8 cellular contexts compared by ENCODE assay signal in genomic region chr6:87700729-87701675, GRCh38. TPM values are rescaled to one million over a fixed set of nuclear protein-coding genes. Genes with fewer than 3 reads are reported as not detected.
DNase-seq lines count a peak whose midpoint lies in the region; ATAC-seq lines count a peak whose summit lies in the region.

No MANE protein-coding gene starts in this region.

- no peaks in the 10 kb centered on the region for H3K9me3 ChIP-seq in muscle layer of colon (ENCODE audit: low read length)

- DNase-seq in G401 (ENCODE audit: low spot score): peak; percentile 43
- DNase-seq in NCI-H446 treated with DMSO at 0.1 percent for 48 hours (lab: John Stamatoyannopoulos, UW): peak; percentile 31
- DNase-seq in activated CD4-positive, alpha-beta T cell treated with anti-CD3 and anti-CD28 coated beads, Interleukin-2, amount 50 U/mL, for 4 hours: peak; percentile 20 to 24
- peak; percentile 37 for DNase-seq in epithelial cell of prostate (ENCODE audit: low read depth, low spot score)

- H3K27ac ChIP-seq in epithelial cell of prostate (peak overlapping the region; percentile 96), muscle layer of colon (ENCODE audit: low read depth, low read length) (peak overlapping the region; percentile 96), temporal lobe (ENCODE audit: low read depth, low read length) (peak overlapping the region; percentile 96)

- peaks cover 23% of the 10 kb centered on the region for H3K4me1 ChIP-seq in muscle layer of colon (ENCODE audit: insufficient read depth, low read length)

- no peaks in the 10 kb centered on the region for H3K36me3 ChIP-seq in muscle layer of colon (ENCODE audit: insufficient read depth, low read length)

- peak overlapping the region; percentile 98 for H3K9ac ChIP-seq in muscle layer of colon (ENCODE audit: low read length)

- peak overlapping the region; percentile 93 to 97 for H3K4me3 ChIP-seq in muscle layer of colon (ENCODE audit: low read depth in 1 of 2, low read length in 2 of 2)

- in situ Hi-C loops in G401 (cut with HindIII; ENCODE audit: low sequenced_read_pairs): no loop called here

- no peaks in the 10 kb centered on the region for H3K27me3 ChIP-seq in muscle layer of colon (ENCODE audit: control insufficient read depth in 1 of 2, insufficient read depth in 2 of 2, low read length in 2 of 2)

- ATAC-seq in HG02678 (IDR thresholded peaks at IDR 0.05; ENCODE audit: unreplicated experiment) (peak; percentile 0), HG03039 (IDR thresholded peaks at IDR 0.05; ENCODE audit: unreplicated experiment) (no peak)

RNA-seq across cellular contexts. Expression of gene AKIRIN2, which starts 1.0 kb away (rescaled TPM):
- 11.5 and 41.3 TPM in 2 replicates for total RNA-seq in G401 (2014; rRNA removed; shearing (Covaris generic))
- 63.2 TPM for total RNA-seq in temporal lobe
